ENCODE assay signal across 1 cellular context in genomic region chr1:116412898-116413297, GRCh38.
TF ChIP-seq lines count a peak whose summit lies in the region.

No MANE protein-coding gene starts in this region.

TF ChIP-seq in K562, 482 proteins besides CTCF, POLR2A, EP300 and RAD21:
- TF ChIP-seq ZNF655 (CRISPR knock-in tag; IDR thresholded peaks at IDR 0.05) (no peak), ILF3 (IDR thresholded peaks at IDR 0.05; ENCODE audit: borderline replicate concordance) (no peak), NKRF (IDR thresholded peaks at IDR 0.05; ENCODE audit: borderline replicate concordance) (no peak), ZNF592 (IDR thresholded peaks at IDR 0.05) (0 out of 2 replicates have a peak, but pooled peaks have one; percentile 41)
